8 cellular contexts compared by ENCODE assay signal in the genomic region with DNA sequence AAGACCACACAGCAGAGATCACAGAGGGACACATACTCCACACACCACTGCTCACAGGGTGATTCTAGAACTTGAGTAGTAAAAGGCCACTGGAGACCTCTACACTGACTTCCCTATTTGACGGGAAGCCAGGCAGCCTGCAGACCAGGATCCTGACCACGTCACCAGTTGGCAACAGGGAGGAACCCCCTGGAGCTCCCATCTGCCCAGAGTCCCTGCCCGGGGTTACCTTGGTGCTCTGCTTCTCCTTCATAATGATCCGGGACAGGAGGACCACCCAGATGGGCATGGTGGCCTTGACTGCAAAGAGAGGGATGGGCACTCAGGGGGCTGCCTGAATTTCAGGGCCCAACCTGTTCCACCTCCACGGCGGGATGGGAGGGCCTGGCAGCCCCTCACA.
A peak's percentile ranks its signal among the peaks of the same experiment; 100 is the strongest.
DNase-seq lines count a peak whose midpoint lies in the region; ATAC-seq and TF ChIP-seq lines count a peak whose summit lies in the region.

No MANE protein-coding gene starts in this region.

- peak overlapping the region; percentile 79 to 85 for H3K9ac ChIP-seq in mucosa of rectum (ENCODE audit: low read depth in 1 of 2, low read length in 2 of 2)

- TF ChIP-seq CTCF in cardiac fibroblast (IDR thresholded peaks at IDR 0.05; ENCODE audit: low read depth, low read length), result no peak

- H3K27me3 ChIP-seq in mucosa of rectum (ENCODE audit: control insufficient read depth in 2 of 2, insufficient read depth in 2 of 2, low read length in 2 of 2), result no peaks in the 10 kb centered on the region

- peak overlapping the region; percentile 61 to 79 for H3K4me3 ChIP-seq in cardiac fibroblast (replicated peaks in 1 of 2; ENCODE audit: low read depth in 2 of 2, low read length in 2 of 2)
- peak overlapping the region; percentile 84 to 89 for H3K4me3 ChIP-seq in mucosa of rectum (ENCODE audit: low read length in 2 of 2)

- H3K36me3 ChIP-seq in mucosa of rectum (ENCODE audit: control insufficient read depth in 2 of 2, insufficient read depth in 2 of 2, low read length in 2 of 2), result peaks cover 20 to 34% of the 10 kb centered on the region in 2 donors

- no peaks in the 10 kb centered on the region for H3K9me3 ChIP-seq in mucosa of rectum (ENCODE audit: control insufficient read depth in 2 of 2, low read length in 2 of 2)

- H3K27ac ChIP-seq in mucosa of rectum (ENCODE audit: low read depth in 2 of 2, low read length in 2 of 2), result peak overlapping the region; percentile 73 to 84

- peak; percentile 21 for DNase-seq in NCI-H2171 treated with DMSO at 0.1 percent for 48 hours (lab: John Stamatoyannopoulos, UW)
- no peak for DNase-seq in NCI-H2171 (lab: John Stamatoyannopoulos, UW)
- DNase-seq in NCI-H446 (lab: John Stamatoyannopoulos, UW), result peak; percentile 50 to 64
- peak; percentile 48 to 51 for DNase-seq in cardiac fibroblast (ENCODE audit: low read depth in 2 of 2)
- no peak for DNase-seq in iPS-NIHi11 (ENCODE audit: low spot score)

- peaks cover 21 to 26% of the 10 kb centered on the region in 2 donors for H3K4me1 ChIP-seq in mucosa of rectum (ENCODE audit: control insufficient read depth in 2 of 2, insufficient read depth in 2 of 2, low read length in 2 of 2)

- no peak for ATAC-seq in HG02610 (IDR thresholded peaks at IDR 0.05; ENCODE audit: unreplicated experiment)
- ATAC-seq in HG03520 (IDR thresholded peaks at IDR 0.05; ENCODE audit: unreplicated experiment), result no peak

Comparison
In these comparisons a context has a peak if more than half of its experiments do, and no peak if none do; other contexts are left out.
1. DNase-seq: peak in NCI-H2171 treated with DMSO at 0.1 percent for 48 hours (single experiment), NCI-H446 (2 of 2) and cardiac fibroblast (2 of 2); none in NCI-H2171 (single experiment) and iPS-NIHi11 (single experiment).